7 cellular contexts compared by ENCODE assay signal in genomic region chr19:48468806-48469055, GRCh38. TPM values are rescaled to one million over a fixed set of nuclear protein-coding genes. Genes with fewer than 3 reads are reported as not detected.
DNase-seq lines count a peak whose midpoint lies in the region; ATAC-seq and TF ChIP-seq lines count a peak whose summit lies in the region.

No MANE protein-coding gene starts in this region.

- CTCF ChIA-PET in HCT116 (lab: Charles Lee), result no interaction called here

- no peak for TF ChIP-seq CTCF in HCT116 (IDR thresholded peaks at IDR 0.05 in 2 of 3, conservative IDR thresholded peaks at IDR 0.05 in 1 of 3; ENCODE audit: borderline replicate concordance in 1 of 3, insufficient read depth in 1 of 3, low read depth in 2 of 3, low read length in 2 of 3)
- no peak for TF ChIP-seq CTCF in WI38 (IDR thresholded peaks at IDR 0.05; ENCODE audit: low read depth, low read length)

- peak overlapping the region; percentile 75 for H3K4me2 ChIP-seq in HCT116 (ENCODE audit: low read length)

- DNase-seq in HCT116 (ENCODE audit: low read depth, low spot score), result no peak
- no peak for DNase-seq in stimulated activated effector memory CD8-positive, alpha-beta T cell treated with anti-CD3 and anti-CD28 coated beads, Interleukin-12 subunit alpha, Interleukin-12 subunit beta, amount 100 ng/mL, for 72 hours (ENCODE audit: low spot score in 2 of 2)
- DNase-seq in activated CD4-positive, alpha-beta T cell treated with anti-CD3 and anti-CD28 coated beads, Interleukin-2, amount 50 U/mL, for 4 hours, result no peak
- DNase-seq in SIG-M5 treated with dmso at 0.1 percent for 504 hours (lab: John Stamatoyannopoulos, UW; ENCODE audit: unreplicated experiment), result no peak

- peak overlapping the region; percentile 56 for H3K27ac ChIP-seq in HCT116 (ENCODE audit: low read depth, low read length)

- H3K9me2 ChIP-seq in HCT116 (ENCODE audit: insufficient read depth), result no peaks in the 10 kb centered on the region

- H3K36me3 Mint-ChIP-seq in stimulated activated effector memory CD8-positive, alpha-beta T cell treated with anti-CD3 and anti-CD28 coated beads, Interleukin-12 subunit alpha, Interleukin-12 subunit beta, amount 100 ng/mL, for 72 hours, result peaks cover 45% of the 10 kb centered on the region

- H3K79me2 ChIP-seq in HCT116 (ENCODE audit: insufficient read depth, low read length), result peaks cover 18% of the 10 kb centered on the region

- no peaks in the 10 kb centered on the region for H4K20me1 ChIP-seq in HCT116 (ENCODE audit: insufficient read depth)

- H3K36me3 ChIP-seq in HCT116 (ENCODE audit: control insufficient read depth in 1 of 2, insufficient read depth in 2 of 2, low read length in 2 of 2) (peaks cover 22 to 27% of the 10 kb centered on the region in 2 experiments), iPS-15b (ENCODE audit: control insufficient read depth, insufficient read depth, low read length) (peaks cover 33% of the 10 kb centered on the region)

- TF ChIP-seq RAD21 in HCT116 (IDR thresholded peaks at IDR 0.05; ENCODE audit: low read depth), result no peak

- H3K9ac ChIP-seq in HCT116 (ENCODE audit: low read length) (peak overlapping the region; percentile 63), iPS-15b (ENCODE audit: low read depth, low read length) (no peak overlapping the region)

- H3K4me3 ChIP-seq in HCT116 (replicated peaks in 1 of 2; ENCODE audit: low read depth in 1 of 2, low read length in 2 of 2) (peak overlapping the region; percentile 47 to 50), WI38 (ENCODE audit: low read depth, low read length) (peak overlapping the region; percentile 35), iPS-15b (ENCODE audit: low read depth, low read length) (peak overlapping the region; percentile 39)

- no peaks in the 10 kb centered on the region for H3K9me3 ChIP-seq in HCT116 (ENCODE audit: control insufficient read depth in 1 of 2, insufficient read depth in 1 of 2, low read depth in 1 of 2, low read length in 2 of 2)
- H3K9me3 ChIP-seq in iPS-15b (ENCODE audit: control insufficient read depth, insufficient read depth, low read length), result no peaks in the 10 kb centered on the region

- RAD21 ChIA-PET in HCT116 (lab: Charles Lee; ENCODE audit: low non-redundant PET in 1 of 2, low total read pairs in 2 of 2, uncharacterized antibody in 2 of 2, unreplicated experiment in 2 of 2), result no interaction called here

- H3K4me1 ChIP-seq in HCT116 (ENCODE audit: control insufficient read depth in 1 of 2, insufficient read depth in 2 of 2, low read length in 2 of 2) (peaks cover 11 to 25% of the 10 kb centered on the region in 2 experiments), iPS-15b (ENCODE audit: control insufficient read depth, insufficient read depth, low read length) (peaks cover 2% of the 10 kb centered on the region)

- intact Hi-C loops in HCT116 (cut with micrococcal nuclease), result loop anchor here (2.0 kb wide), 1 partner anchor 20 kb away; no protein-coding TSS in a partner anchor

- ATAC-seq in HCT116 (no peak), GM21390 (IDR thresholded peaks at IDR 0.05; ENCODE audit: unreplicated experiment) (no peak)
- no peak for ATAC-seq in stimulated activated effector memory CD8-positive, alpha-beta T cell treated with anti-CD3 and anti-CD28 coated beads, Interleukin-12 subunit alpha, Interleukin-12 subunit beta, amount 100 ng/mL, for 72 hours

- BruUV-seq in HCT116 (replicated peaks; lab: Mats Ljungman, UMichigan), result no TSS peak

- POLR2A ChIA-PET in HCT116 (lab: Charles Lee), result no interaction called here

- no peak overlapping the region for H2AFZ ChIP-seq in HCT116 (ENCODE audit: low read depth, low read length, poor library complexity, severe bottlenecking)

- peak overlapping the region; percentile 86 for H3K27ac Mint-ChIP-seq in stimulated activated effector memory CD8-positive, alpha-beta T cell treated with anti-CD3 and anti-CD28 coated beads, Interleukin-12 subunit alpha, Interleukin-12 subunit beta, amount 100 ng/mL, for 72 hours

- peaks cover 38% of the 10 kb centered on the region for H3K4me1 Mint-ChIP-seq in stimulated activated effector memory CD8-positive, alpha-beta T cell treated with anti-CD3 and anti-CD28 coated beads, Interleukin-12 subunit alpha, Interleukin-12 subunit beta, amount 100 ng/mL, for 72 hours

- no peaks in the 10 kb centered on the region for H3K27me3 ChIP-seq in HCT116 (ENCODE audit: insufficient read depth, low read length)
- H3K27me3 ChIP-seq in iPS-15b (ENCODE audit: control insufficient read depth, insufficient read depth, low read length), result no peaks in the 10 kb centered on the region

- no peak for TF ChIP-seq POLR2A in HCT116 (IDR thresholded peaks at IDR 0.05; ENCODE audit: borderline replicate concordance, extremely low read depth, insufficient read depth, insufficient read length)

- H3K4me3 Mint-ChIP-seq in stimulated activated effector memory CD8-positive, alpha-beta T cell treated with anti-CD3 and anti-CD28 coated beads, Interleukin-12 subunit alpha, Interleukin-12 subunit beta, amount 100 ng/mL, for 72 hours, result peak overlapping the region; percentile 85

- no peaks in the 10 kb centered on the region for H3K9me3 Mint-ChIP-seq in stimulated activated effector memory CD8-positive, alpha-beta T cell treated with anti-CD3 and anti-CD28 coated beads, Interleukin-12 subunit alpha, Interleukin-12 subunit beta, amount 100 ng/mL, for 72 hours

TF ChIP-seq in HCT116, 20 proteins besides CTCF, POLR2A, EP300 and RAD21:
- TF ChIP-seq FOSL1 (IDR thresholded peaks at IDR 0.05; ENCODE audit: low read depth) (no peak), YY1 (IDR thresholded peaks at IDR 0.05; ENCODE audit: extremely low read depth, insufficient replicate concordance, low read depth, low read length) (peak; percentile 46)

RNA-seq across cellular contexts. Expression of gene CYTH2, which starts 0.4 kb away (rescaled TPM):
- total RNA-seq in HCT116 (2021; ENCODE audit: unreplicated experiment), result 75.3 TPM
- polyA plus RNA-seq in HCT116 (2012), result 49.9 and 58.4 TPM in 2 replicates

RNA-seq across cellular contexts. Expression of gene KCNJ14, which starts 13.4 kb away (rescaled TPM):
- 2.5 TPM for total RNA-seq in HCT116 (2021; ENCODE audit: unreplicated experiment)
- 1.1 and 1.6 TPM in 2 replicates for polyA plus RNA-seq in HCT116 (2012)

RNA-seq across cellular contexts. Expression of gene GRWD1, which starts 22.9 kb away (rescaled TPM):
- 64.8 TPM for total RNA-seq in HCT116 (2021; ENCODE audit: unreplicated experiment)
- polyA plus RNA-seq in HCT116 (2012), result 25.1 and 25.5 TPM in 2 replicates

RNA-seq across cellular contexts. Expression of gene LMTK3, which starts 42.9 kb away (rescaled TPM):
- total RNA-seq in HCT116 (2021; ENCODE audit: unreplicated experiment), result 19.9 TPM
- 8.9 and 12.1 TPM in 2 replicates for polyA plus RNA-seq in HCT116 (2012)
